Comparison of ENCODE assay signal across 13 cellular contexts in the genomic region with DNA sequence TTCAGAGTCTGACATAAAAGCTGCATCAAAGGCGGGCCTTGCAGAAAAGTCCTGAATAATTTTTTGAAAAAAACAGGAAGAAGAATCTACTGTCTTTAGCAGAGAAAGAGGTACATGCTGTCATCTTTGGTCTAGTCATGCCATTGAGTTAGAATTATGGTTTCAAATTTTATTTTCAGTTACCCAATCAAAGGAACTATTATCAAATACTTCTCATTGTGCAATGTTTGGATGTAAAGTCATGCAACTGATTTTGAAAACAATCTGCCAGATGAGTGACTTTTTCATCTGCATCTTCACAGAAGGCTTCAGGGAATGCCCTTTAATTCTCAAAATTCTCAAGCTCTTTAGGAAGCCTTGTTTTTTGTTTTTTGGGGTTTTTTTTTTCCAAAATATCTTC.
"Had no signal": no experiment of that assay in that cellular context is flagged by ENCODE, and none has a peak within 500 bp of the region (broad histone marks: within the 10 kb centered on the region; RNA-seq: fewer than 3 reads in every experiment).

No MANE protein-coding gene starts in this region.

- H3K36me3 ChIP-seq: esophagus squamous epithelium, left lung, spleen had no signal

- H3K27me3 Mint-ChIP-seq: dendritic cell treated with granulocyte-macrophage colony-stimulating factor and Interleukin-4, amounts not matched to agents 40 ng/mL and 50 ng/mL, for 4 days; natural killer cell treated with Interleukin-12 subunit alpha and Interleukin-12 subunit beta and Interleukin-15 and Interleukin-18, amount 100 ng/mL, for 72 hours; stimulated activated naive B cell treated with anti-CD40 and anti-IgM and Interleukin-4, amounts not matched to agents 10 μg/mL and 1 μg/mL and 100 μg/mL, for 72 hours had no signal

- H3K4me3 ChIP-seq: esophagus squamous epithelium, left lung, spleen had no signal

- H3K4me3 Mint-ChIP-seq: dendritic cell treated with granulocyte-macrophage colony-stimulating factor and Interleukin-4, amounts not matched to agents 40 ng/mL and 50 ng/mL, for 4 days; mesothelial cell of epicardium; natural killer cell treated with Interleukin-12 subunit alpha and Interleukin-12 subunit beta and Interleukin-15 and Interleukin-18, amount 100 ng/mL, for 72 hours; stimulated activated naive B cell treated with anti-CD40 and anti-IgM and Interleukin-4, amounts not matched to agents 10 μg/mL and 1 μg/mL and 100 μg/mL, for 72 hours had no signal

- H3K27me3 ChIP-seq: esophagus squamous epithelium, left lung, spleen had no signal

- H3K9me3 Mint-ChIP-seq: mesothelial cell of epicardium; natural killer cell treated with Interleukin-12 subunit alpha and Interleukin-12 subunit beta and Interleukin-15 and Interleukin-18, amount 100 ng/mL, for 72 hours; stimulated activated naive B cell treated with anti-CD40 and anti-IgM and Interleukin-4, amounts not matched to agents 10 μg/mL and 1 μg/mL and 100 μg/mL, for 72 hours had no signal

- H3K27ac ChIP-seq: esophagus squamous epithelium, left lung, spleen had no signal

- H3K36me3 Mint-ChIP-seq: mesothelial cell of epicardium; natural killer cell treated with Interleukin-12 subunit alpha and Interleukin-12 subunit beta and Interleukin-15 and Interleukin-18, amount 100 ng/mL, for 72 hours; stimulated activated naive B cell treated with anti-CD40 and anti-IgM and Interleukin-4, amounts not matched to agents 10 μg/mL and 1 μg/mL and 100 μg/mL, for 72 hours had no signal

- DNase-seq: activated CD4-positive, alpha-beta T cell treated with anti-CD3 and anti-CD28 coated beads, Interleukin-2, amount 50 U/mL, for 48 hours; activated gamma-delta T cell; effector CD8-positive, alpha-beta T cell; esophagus squamous epithelium; head of caudate nucleus; left lung; spleen; stimulated activated naive B cell treated with anti-CD40 and anti-IgM and Interleukin-4, amounts not matched to agents 10 μg/mL and 1 μg/mL and 100 μg/mL, for 72 hours; T-helper 2 cell had no signal

- H3K4me1 Mint-ChIP-seq: stimulated activated naive B cell treated with anti-CD40 and anti-IgM and Interleukin-4, amounts not matched to agents 10 μg/mL and 1 μg/mL and 100 μg/mL, for 72 hours had no signal

- H3K27ac Mint-ChIP-seq: activated naive CD4-positive, alpha-beta T cell treated with anti-CD3 and anti-CD28 coated beads, Interleukin-2, amount 50 U/mL, for 72 hours; mesothelial cell of epicardium; natural killer cell treated with Interleukin-12 subunit alpha and Interleukin-12 subunit beta and Interleukin-15 and Interleukin-18, amount 100 ng/mL, for 72 hours; stimulated activated naive B cell treated with anti-CD40 and anti-IgM and Interleukin-4, amounts not matched to agents 10 μg/mL and 1 μg/mL and 100 μg/mL, for 72 hours had no signal

- H3K9me3 ChIP-seq: esophagus squamous epithelium, left lung had no signal

- H3K4me1 ChIP-seq: esophagus squamous epithelium, left lung, spleen had no signal
